Comparison of ENCODE assay signal across 9 cellular contexts in genomic region chr2:69774984-69775982, GRCh38. TPM values are rescaled to one million over a fixed set of nuclear protein-coding genes. Genes with fewer than 3 reads are reported as not detected.
DNase-seq lines count a peak whose midpoint lies in the region; ATAC-seq and TF ChIP-seq lines count a peak whose summit lies in the region.
"Had no signal": no experiment of that assay in that cellular context is flagged by ENCODE, and none has a peak within 500 bp of the region (broad histone marks: within the 10 kb centered on the region; RNA-seq: fewer than 3 reads in every experiment).

No MANE protein-coding gene starts in this region.

- peaks cover 9% of the 10 kb centered on the region for H3K9me3 Mint-ChIP-seq in activated T-helper 2 cell treated with anti-CD3 and anti-CD28 coated beads, Interferon-gamma antibody, Interleukin-2, Interleukin-4, amounts not matched to agents 10 μg/mL and 5 μg/mL and 100 μg/mL, durations not matched to agents 14 hours and 24 hours and 36 hours
- peaks cover 0 to 4% (median 0%) of the 10 kb centered on the region in 9 donors for H3K9me3 Mint-ChIP-seq in naive thymus-derived CD8-positive, alpha-beta T cell

- peak; percentile 62 for DNase-seq in activated T-helper 2 cell treated with anti-CD3 and anti-CD28 coated beads, Interferon-gamma antibody, Interleukin-2, Interleukin-4, amounts not matched to agents 10 μg/mL and 5 μg/mL and 100 μg/mL, durations not matched to agents 14 hours and 24 hours and 36 hours (ENCODE audit: low spot score)
- peak in 5 of 10 donors; percentile 8 to 78 (median 59) for DNase-seq in naive thymus-derived CD8-positive, alpha-beta T cell
- DNase-seq in SIG-M5 (lab: John Stamatoyannopoulos, UW) (no peak), SK-N-DZ (ENCODE audit: low spot score) (no peak), RPMI8226 (no peak)
- DNase-seq: foreskin fibroblast had no signal

- peaks cover 36% of the 10 kb centered on the region for H3K36me3 Mint-ChIP-seq in activated T-helper 2 cell treated with anti-CD3 and anti-CD28 coated beads, Interferon-gamma antibody, Interleukin-2, Interleukin-4, amounts not matched to agents 10 μg/mL and 5 μg/mL and 100 μg/mL, durations not matched to agents 14 hours and 24 hours and 36 hours (ENCODE audit: low read depth)
- no peaks in the 10 kb centered on the region for H3K36me3 Mint-ChIP-seq in naive thymus-derived CD8-positive, alpha-beta T cell

- WGBS in gastroesophageal sphincter (ENCODE audit: low coverage in 1 of 2), 2 donors = 70 to 77% methylated on average over 5 to 6 of the region's 7 CpGs

- H3K4me3 ChIP-seq in GM08714 (ENCODE audit: low read length) (peak overlapping the region; percentile 46; the same call in 1 of the 2 replicates), gastroesophageal sphincter (no peak overlapping the region)

- ATAC-seq in GM21381 (IDR thresholded peaks at IDR 0.05; ENCODE audit: unreplicated experiment) (peak; percentile 46), gastroesophageal sphincter (no peak)
- peak; percentile 94 to 98 for ATAC-seq in naive thymus-derived CD8-positive, alpha-beta T cell

- no peak for TF ChIP-seq POLR2A in gastroesophageal sphincter (IDR thresholded peaks at IDR 0.05)

- no peaks in the 10 kb centered on the region for H3K9me3 ChIP-seq in gastroesophageal sphincter

- POLR2A ChIA-PET in naive thymus-derived CD8-positive, alpha-beta T cell (lab: Charles Lee) = no interaction called here

- H3K4me1 ChIP-seq in gastroesophageal sphincter = peaks cover 0 to 22% (median 5%) of the 10 kb centered on the region in 3 donors

- no peaks in the 10 kb centered on the region for H3K27me3 Mint-ChIP-seq in activated T-helper 2 cell treated with anti-CD3 and anti-CD28 coated beads, Interferon-gamma antibody, Interleukin-2, Interleukin-4, amounts not matched to agents 10 μg/mL and 5 μg/mL and 100 μg/mL, durations not matched to agents 14 hours and 24 hours and 36 hours (ENCODE audit: low read depth)
- no peaks in the 10 kb centered on the region for H3K27me3 Mint-ChIP-seq in naive thymus-derived CD8-positive, alpha-beta T cell

- no peak for TF ChIP-seq EP300 in gastroesophageal sphincter (IDR thresholded peaks at IDR 0.05)

- no peaks in the 10 kb centered on the region for H3K27me3 ChIP-seq in gastroesophageal sphincter

- peaks cover 51% of the 10 kb centered on the region for H3K4me1 Mint-ChIP-seq in activated T-helper 2 cell treated with anti-CD3 and anti-CD28 coated beads, Interferon-gamma antibody, Interleukin-2, Interleukin-4, amounts not matched to agents 10 μg/mL and 5 μg/mL and 100 μg/mL, durations not matched to agents 14 hours and 24 hours and 36 hours (ENCODE audit: low read depth)
- peaks cover 8 to 61% (median 25%) of the 10 kb centered on the region in 4 donors for H3K4me1 Mint-ChIP-seq in naive thymus-derived CD8-positive, alpha-beta T cell

- no peaks in the 10 kb centered on the region for H3K36me3 ChIP-seq in gastroesophageal sphincter

- no peak overlapping the region for H3K27ac ChIP-seq in gastroesophageal sphincter

- intact Hi-C loops in activated T-helper 2 cell treated with anti-CD3 and anti-CD28 coated beads, Interferon-gamma antibody, Interleukin-2, Interleukin-4, amounts not matched to agents 10 μg/mL and 5 μg/mL and 100 μg/mL, durations not matched to agents 14 hours and 24 hours and 36 hours (cut with micrococcal nuclease) = loop anchor here (1.0 to 10.0 kb wide), 8 partner anchors 11 to 720 kb away; partner anchors contain the start of genes ANXA4 and GMCL1

- no peak for TF ChIP-seq CTCF in gastroesophageal sphincter (IDR thresholded peaks at IDR 0.05)

- peak overlapping the region; percentile 47 for H3K4me3 Mint-ChIP-seq in activated T-helper 2 cell treated with anti-CD3 and anti-CD28 coated beads, Interferon-gamma antibody, Interleukin-2, Interleukin-4, amounts not matched to agents 10 μg/mL and 5 μg/mL and 100 μg/mL, durations not matched to agents 14 hours and 24 hours and 36 hours (ENCODE audit: low read depth)
- H3K4me3 Mint-ChIP-seq in naive thymus-derived CD8-positive, alpha-beta T cell = peak overlapping the region; percentile 20 to 67 (median 56)

- peak overlapping the region; percentile 72 for H3K27ac Mint-ChIP-seq in activated T-helper 2 cell treated with anti-CD3 and anti-CD28 coated beads, Interferon-gamma antibody, Interleukin-2, Interleukin-4, amounts not matched to agents 10 μg/mL and 5 μg/mL and 100 μg/mL, durations not matched to agents 14 hours and 24 hours and 36 hours
- peak overlapping the region in 8 of 10 donors; percentile 11 to 78 (median 47) for H3K27ac Mint-ChIP-seq in naive thymus-derived CD8-positive, alpha-beta T cell

RNA-seq across cellular contexts. Expression of gene ANXA4, which starts 33.3 kb away (rescaled TPM):
- 45.6 and 52.9 TPM in 2 replicates for total RNA-seq in activated T-helper 2 cell treated with anti-CD3 and anti-CD28 coated beads, Interferon-gamma antibody, Interleukin-2, Interleukin-4, amounts not matched to agents 10 μg/mL and 5 μg/mL and 100 μg/mL, durations not matched to agents 14 hours and 24 hours and 36 hours
- total RNA-seq in naive thymus-derived CD8-positive, alpha-beta T cell = 10 to 100 TPM in 1 of 2 experiments, 1 to 10 TPM in 1; 8.0 to 10.0 TPM
- polyA plus RNA-seq in naive thymus-derived CD8-positive, alpha-beta T cell = 10 to 100 TPM in 1 of 3 donors, 1 to 10 TPM in 2; 2.9 to 15.8 (median 3.8) TPM
- 0.50 and 0.54 TPM in 2 replicates for polyA plus RNA-seq in SK-N-DZ (2014; cell fraction: cytosol; rRNA removed)
- polyA plus RNA-seq in SK-N-DZ (2014; cell fraction: nucleus; rRNA removed) = 0.28 and 0.47 TPM in 2 replicates
- total RNA-seq in gastroesophageal sphincter = 10 to 100 TPM; 49.0 to 66.8 (median 58.1) TPM

RNA-seq across cellular contexts. Expression of gene GMCL1, which starts 54.2 kb away (rescaled TPM):
- 29.2 and 29.3 TPM in 2 replicates for total RNA-seq in activated T-helper 2 cell treated with anti-CD3 and anti-CD28 coated beads, Interferon-gamma antibody, Interleukin-2, Interleukin-4, amounts not matched to agents 10 μg/mL and 5 μg/mL and 100 μg/mL, durations not matched to agents 14 hours and 24 hours and 36 hours
- total RNA-seq in naive thymus-derived CD8-positive, alpha-beta T cell = 10 to 100 TPM; 30.8 to 37.7 TPM
- polyA plus RNA-seq in naive thymus-derived CD8-positive, alpha-beta T cell = 10 to 100 TPM; 30.2 to 45.3 (median 41.4) TPM
- 8.7 and 11.4 TPM in 2 replicates for polyA plus RNA-seq in SK-N-DZ (2014; cell fraction: cytosol; rRNA removed)
- polyA plus RNA-seq in SK-N-DZ (2014; cell fraction: nucleus; rRNA removed) = 7.1 and 8.0 TPM in 2 replicates
- total RNA-seq in gastroesophageal sphincter = 10 to 100 TPM; 10.6 to 14.8 (median 13.0) TPM
